Comparison of ENCODE assay signal across 13 cellular contexts in genomic region chr15:49023354-49023753, GRCh38. TPM values are rescaled to one million over a fixed set of nuclear protein-coding genes. Genes with fewer than 3 reads are reported as not detected.
DNase-seq lines count a peak whose midpoint lies in the region; ATAC-seq and TF ChIP-seq lines count a peak whose summit lies in the region.
"Had no signal": no experiment of that assay in that cellular context is flagged by ENCODE, and none has a peak within 500 bp of the region (broad histone marks: within the 10 kb centered on the region; RNA-seq: fewer than 3 reads in every experiment).

No MANE protein-coding gene starts in this region.

- H3K36me3 ChIP-seq in parathyroid adenoma (ENCODE audit: control insufficient read depth, insufficient read depth, low read length): no peaks in the 10 kb centered on the region

- no peaks in the 10 kb centered on the region for H3K27me3 Mint-ChIP-seq in activated CD8-positive, alpha-beta memory T cell treated with anti-CD3 and anti-CD28 coated beads, Interleukin-2, amount 10 ng/mL, durations not matched to agents 7 days and 5 days
- H3K27me3 Mint-ChIP-seq: activated B cell treated with CpG ODN at 0.5 μM for 24 hours had no signal

- H3K4me1 ChIP-seq in parathyroid adenoma: no peaks in the 10 kb centered on the region
- H3K4me1 ChIP-seq: transverse colon had no signal

- CTCF ChIA-PET in activated CD8-positive, alpha-beta memory T cell treated with anti-CD3 and anti-CD28 coated beads, Interleukin-2, amount 10 ng/mL, durations not matched to agents 7 days and 5 days (lab: Charles Lee): no interaction called here

- no peak overlapping the region for H3K9ac ChIP-seq in parathyroid adenoma

- peak overlapping the region; percentile 41 for H3K4me2 ChIP-seq in parathyroid adenoma (ENCODE audit: low read length)

- H2AFZ ChIP-seq in parathyroid adenoma: no peak overlapping the region

- peaks cover 2% of the 10 kb centered on the region for H3K79me2 ChIP-seq in parathyroid adenoma

- TF ChIP-seq CTCF in parathyroid adenoma (IDR thresholded peaks at IDR 0.05) (no peak), coronary artery (IDR thresholded peaks at IDR 0.05) (no peak)

- ATAC-seq in activated CD8-positive, alpha-beta memory T cell treated with anti-CD3 and anti-CD28 coated beads, Interleukin-2, amount 10 ng/mL, durations not matched to agents 7 days and 5 days: peak; percentile 77
- ATAC-seq in GM21717 (IDR thresholded peaks at IDR 0.05; ENCODE audit: unreplicated experiment) (peak; percentile 52), HG03280 (IDR thresholded peaks at IDR 0.05; ENCODE audit: unreplicated experiment) (peak; percentile 72), HG03135 (IDR thresholded peaks at IDR 0.05; ENCODE audit: unreplicated experiment) (no peak)

- H3K4me3 ChIP-seq in parathyroid adenoma (ENCODE audit: low read depth, low read length) (peak overlapping the region; percentile 16), coronary artery (no peak overlapping the region)
- H3K4me3 ChIP-seq: transverse colon had no signal

- no peaks in the 10 kb centered on the region for H3K9me3 ChIP-seq in parathyroid adenoma (ENCODE audit: control insufficient read depth, low read length)
- H3K9me3 ChIP-seq: transverse colon had no signal

- DNase-seq in activated CD8-positive, alpha-beta memory T cell treated with anti-CD3 and anti-CD28 coated beads, Interleukin-2, amount 10 ng/mL, durations not matched to agents 7 days and 5 days: no peak
- DNase-seq in activated CD8-positive, alpha-beta memory T cell treated with anti-CD3 and anti-CD28 coated beads, Interleukin-2, amount 50 U/mL, for 48 hours: no peak
- no peak for DNase-seq in coronary artery (ENCODE audit: low spot score)
- DNase-seq in NOMO-1 treated with DMSO at 0.1 percent for 48 hours (lab: John Stamatoyannopoulos, UW; ENCODE audit: unreplicated experiment): no peak
- DNase-seq: activated B cell treated with CpG ODN at 0.5 μM for 24 hours, foreskin melanocyte, mesendoderm, NCI-H1048, transverse colon had no signal

- H3K9me3 Mint-ChIP-seq in activated CD8-positive, alpha-beta memory T cell treated with anti-CD3 and anti-CD28 coated beads, Interleukin-2, amount 10 ng/mL, durations not matched to agents 7 days and 5 days (ENCODE audit: low read depth): no peaks in the 10 kb centered on the region
- H3K9me3 Mint-ChIP-seq: activated B cell treated with CpG ODN at 0.5 μM for 24 hours had no signal

- peak overlapping the region; percentile 0 for H3K27ac Mint-ChIP-seq in activated CD8-positive, alpha-beta memory T cell treated with anti-CD3 and anti-CD28 coated beads, Interleukin-2, amount 10 ng/mL, durations not matched to agents 7 days and 5 days
- H3K27ac Mint-ChIP-seq: activated B cell treated with CpG ODN at 0.5 μM for 24 hours had no signal

- peaks cover 18% of the 10 kb centered on the region for H3K4me1 Mint-ChIP-seq in activated CD8-positive, alpha-beta memory T cell treated with anti-CD3 and anti-CD28 coated beads, Interleukin-2, amount 10 ng/mL, durations not matched to agents 7 days and 5 days
- H3K4me1 Mint-ChIP-seq: activated B cell treated with CpG ODN at 0.5 μM for 24 hours had no signal

- H3K27ac ChIP-seq in parathyroid adenoma: no peak overlapping the region
- H3K27ac ChIP-seq in coronary artery: no peak overlapping the region
- H3K27ac ChIP-seq: transverse colon had no signal

- no peak overlapping the region for H3K4me3 Mint-ChIP-seq in activated CD8-positive, alpha-beta memory T cell treated with anti-CD3 and anti-CD28 coated beads, Interleukin-2, amount 10 ng/mL, durations not matched to agents 7 days and 5 days
- H3K4me3 Mint-ChIP-seq: activated B cell treated with CpG ODN at 0.5 μM for 24 hours had no signal

- H3K27me3 ChIP-seq in parathyroid adenoma (ENCODE audit: control insufficient read depth, insufficient read depth, low read length): no peaks in the 10 kb centered on the region
- H3K27me3 ChIP-seq: transverse colon had no signal

- peaks cover 54% of the 10 kb centered on the region for H3K36me3 Mint-ChIP-seq in activated CD8-positive, alpha-beta memory T cell treated with anti-CD3 and anti-CD28 coated beads, Interleukin-2, amount 10 ng/mL, durations not matched to agents 7 days and 5 days

RNA-seq across cellular contexts. Expression of gene SECISBP2L, which starts 22.9 kb away (rescaled TPM):
- 10 to 100 TPM; 29.3 to 32.3 TPM for total RNA-seq in activated CD8-positive, alpha-beta memory T cell treated with anti-CD3 and anti-CD28 coated beads, Interleukin-2, amount 10 ng/mL, durations not matched to agents 7 days and 5 days

RNA-seq across cellular contexts. Expression of gene SHC4, which starts 59.6 kb away (rescaled TPM):
- total RNA-seq in activated CD8-positive, alpha-beta memory T cell treated with anti-CD3 and anti-CD28 coated beads, Interleukin-2, amount 10 ng/mL, durations not matched to agents 7 days and 5 days: 1 to 10 TPM; 3.0 to 9.8 TPM
- total RNA-seq: activated B cell treated with CpG ODN at 0.5 μM for 24 hours had no signal
